In genomic region chr6:73564578-73565345, GRCh38 we compare ENCODE assay signal across 1 cellular context.
A peak's percentile ranks its signal among the peaks of the same experiment; 100 is the strongest.
TF ChIP-seq lines count a peak whose summit lies in the region.

No MANE protein-coding gene starts in this region.

TF ChIP-seq in A549, 52 proteins besides CTCF, POLR2A, EP300 and RAD21:
- TF ChIP-seq, protein P1, sequence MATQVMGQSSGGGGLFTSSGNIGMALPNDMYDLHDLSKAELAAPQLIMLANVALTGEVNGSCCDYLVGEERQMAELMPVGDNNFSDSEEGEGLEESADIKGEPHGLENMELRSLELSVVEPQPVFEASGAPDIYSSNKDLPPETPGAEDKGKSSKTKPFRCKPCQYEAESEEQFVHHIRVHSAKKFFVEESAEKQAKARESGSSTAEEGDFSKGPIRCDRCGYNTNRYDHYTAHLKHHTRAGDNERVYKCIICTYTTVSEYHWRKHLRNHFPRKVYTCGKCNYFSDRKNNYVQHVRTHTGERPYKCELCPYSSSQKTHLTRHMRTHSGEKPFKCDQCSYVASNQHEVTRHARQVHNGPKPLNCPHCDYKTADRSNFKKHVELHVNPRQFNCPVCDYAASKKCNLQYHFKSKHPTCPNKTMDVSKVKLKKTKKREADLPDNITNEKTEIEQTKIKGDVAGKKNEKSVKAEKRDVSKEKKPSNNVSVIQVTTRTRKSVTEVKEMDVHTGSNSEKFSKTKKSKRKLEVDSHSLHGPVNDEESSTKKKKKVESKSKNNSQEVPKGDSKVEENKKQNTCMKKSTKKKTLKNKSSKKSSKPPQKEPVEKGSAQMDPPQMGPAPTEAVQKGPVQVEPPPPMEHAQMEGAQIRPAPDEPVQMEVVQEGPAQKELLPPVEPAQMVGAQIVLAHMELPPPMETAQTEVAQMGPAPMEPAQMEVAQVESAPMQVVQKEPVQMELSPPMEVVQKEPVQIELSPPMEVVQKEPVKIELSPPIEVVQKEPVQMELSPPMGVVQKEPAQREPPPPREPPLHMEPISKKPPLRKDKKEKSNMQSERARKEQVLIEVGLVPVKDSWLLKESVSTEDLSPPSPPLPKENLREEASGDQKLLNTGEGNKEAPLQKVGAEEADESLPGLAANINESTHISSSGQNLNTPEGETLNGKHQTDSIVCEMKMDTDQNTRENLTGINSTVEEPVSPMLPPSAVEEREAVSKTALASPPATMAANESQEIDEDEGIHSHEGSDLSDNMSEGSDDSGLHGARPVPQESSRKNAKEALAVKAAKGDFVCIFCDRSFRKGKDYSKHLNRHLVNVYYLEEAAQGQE (IDR thresholded peaks at IDR 0.05): no peak
- TF ChIP-seq PBX3 (IDR thresholded peaks at IDR 0.05) (no peak), RNF2 (IDR thresholded peaks at IDR 0.05; ENCODE audit: borderline replicate concordance, low read depth) (no peak), CHD4 (IDR thresholded peaks at IDR 0.05; ENCODE audit: borderline replicate concordance) (no peak), HOXB13 (CRISPR knock-in tag; IDR thresholded peaks at IDR 0.05; ENCODE audit: low read depth) (peak; percentile 41; the same call in 1 of the 2 replicates), RARB (CRISPR knock-in tag; IDR thresholded peaks at IDR 0.05) (no peak), E2F6 (IDR thresholded peaks at IDR 0.05; ENCODE audit: borderline replicate concordance, low read depth) (no peak), GATA3 (IDR thresholded peaks at IDR 0.05; ENCODE audit: borderline replicate concordance) (no peak)
